Comparison of ENCODE assay signal across 15 cellular contexts in genomic region chr13:60837806-60838205, GRCh38.
"Had no signal": no experiment of that assay in that cellular context is flagged by ENCODE, and none has a peak within 500 bp of the region (broad histone marks: within the 10 kb centered on the region; RNA-seq: fewer than 3 reads in every experiment).

No MANE protein-coding gene starts in this region.

- H3K9me3 ChIP-seq: ovary, transverse colon had no signal

- H3K4me1 ChIP-seq: heart right ventricle, left ventricle myocardium inferior, transverse colon had no signal

- DNase-seq: activated CD4-positive, alpha-beta memory T cell treated with anti-CD3 and anti-CD28 coated beads for 36 hours; activated effector memory CD4-positive, alpha-beta T cell treated with anti-CD3 and anti-CD28 coated beads, Interleukin-2, amount 50 U/mL, for 16 hours; activated T-cell treated with anti-CD3 and anti-CD28 coated beads, Interleukin-2, amount 50 U/mL, for 4 hours; anterior cingulate cortex; caudate nucleus; cortex of kidney; effector memory CD4-positive, alpha-beta T cell; erythroblast; heart right ventricle; islet precursor cell; left ventricle myocardium inferior; ovary; stimulated activated CD4-positive, alpha-beta T cell treated with anti-CD3 and anti-CD28 coated beads, Interleukin-4, amount 100 ng/mL, for 4 hours; T-helper 2 cell; transverse colon had no signal

- H3K36me3 ChIP-seq: heart right ventricle, left ventricle myocardium inferior, ovary, transverse colon had no signal

- H3K27ac ChIP-seq: heart right ventricle, left ventricle myocardium inferior, ovary, transverse colon had no signal

- H3K27me3 ChIP-seq: heart right ventricle, ovary, transverse colon had no signal

- H3K4me3 ChIP-seq: heart right ventricle, left ventricle myocardium inferior, ovary, transverse colon had no signal
